ENCODE assay signal across 14 cellular contexts in the genomic region with DNA sequence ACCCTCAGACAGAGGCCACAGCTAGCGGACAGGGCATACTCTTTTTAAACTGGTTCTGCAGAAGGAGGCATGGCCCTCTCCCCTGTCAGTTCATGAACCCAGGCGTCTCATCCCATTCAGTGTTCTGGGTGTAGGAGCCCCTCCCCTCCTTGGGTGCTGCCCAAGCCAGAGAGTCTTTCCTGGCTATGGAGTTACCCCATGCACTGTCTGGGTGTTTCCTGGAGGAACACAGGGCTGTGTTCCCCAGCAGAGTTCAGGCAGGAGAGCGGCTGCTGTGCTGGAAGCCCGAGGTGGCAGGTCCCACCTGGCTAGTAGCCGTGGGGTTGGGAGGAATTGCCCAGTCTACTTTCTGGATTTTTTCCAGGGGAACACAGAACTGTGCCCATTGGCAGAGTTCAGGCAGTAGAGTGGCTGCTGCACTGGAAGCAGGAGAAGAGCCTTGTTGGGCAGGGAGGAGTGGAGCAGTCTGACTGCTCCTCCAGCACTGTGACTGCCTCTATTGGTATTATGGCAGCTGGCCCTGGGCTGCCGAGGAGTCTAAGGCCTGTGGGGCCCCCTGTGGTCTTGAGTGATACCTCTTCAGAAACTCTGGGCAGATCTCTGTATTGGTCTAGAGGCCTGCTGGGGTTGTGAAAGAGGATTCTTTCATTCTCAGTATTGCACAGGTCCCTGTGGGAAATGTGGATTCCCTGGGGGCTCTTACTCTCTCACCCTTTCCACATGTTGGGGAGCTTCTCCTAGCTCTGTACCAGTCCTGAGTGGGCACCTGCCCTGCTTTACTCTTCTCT.
A peak's percentile ranks its signal among the peaks of the same experiment; 100 is the strongest.
DNase-seq lines count a peak whose midpoint lies in the region; ATAC-seq and TF ChIP-seq lines count a peak whose summit lies in the region.
"Had no signal": no experiment of that assay in that cellular context is flagged by ENCODE, and none has a peak within 500 bp of the region (broad histone marks: within the 10 kb centered on the region; RNA-seq: fewer than 3 reads in every experiment).

No MANE protein-coding gene starts in this region.

- DNase-seq in GM12864 (ENCODE audit: low read depth) (no peak), UCSD-AML1 (lab: John Stamatoyannopoulos, UW; ENCODE audit: unreplicated experiment) (peak; percentile 1), inferior parietal cortex (ENCODE audit: extremely low spot score) (no peak), GM03348 (ENCODE audit: low spot score) (no peak)
- no peak for DNase-seq in activated CD4-positive, alpha-beta memory T cell treated with anti-CD3 and anti-CD28 coated beads, Interleukin-2, amount 10 ng/mL, durations not matched to agents 7 days and 5 days
- no peak for DNase-seq in stimulated activated naive CD8-positive, alpha-beta T cell treated with anti-CD3 and anti-CD28 coated beads, Interleukin-15, amount 100 ng/mL, for 72 hours
- DNase-seq: BE2C, GDM1, naive B cell, NCI-H2171, RPMI8226 had no signal

- no peak overlapping the region for H3K4me3 ChIP-seq in GM12864 (ENCODE audit: low read depth, low read length)

- ATAC-seq in GM19452 (IDR thresholded peaks at IDR 0.05; ENCODE audit: unreplicated experiment) (peak; percentile 67), HG03025 (IDR thresholded peaks at IDR 0.05; ENCODE audit: low FRiP score, unreplicated experiment) (peak; percentile 99)
- ATAC-seq in stimulated activated naive CD8-positive, alpha-beta T cell treated with anti-CD3 and anti-CD28 coated beads, Interleukin-15, amount 100 ng/mL, for 72 hours: no peak
- ATAC-seq: activated T-helper 17 cell treated with anti-CD3 and anti-CD28 coated beads, Interleukin-2, amount 50 U/mL, for 72 hours had no signal

- H3K4me1 Mint-ChIP-seq in activated CD4-positive, alpha-beta memory T cell treated with anti-CD3 and anti-CD28 coated beads, Interleukin-2, amount 10 ng/mL, durations not matched to agents 7 days and 5 days: no peaks in the 10 kb centered on the region
- H3K4me1 Mint-ChIP-seq in stimulated activated naive CD8-positive, alpha-beta T cell treated with anti-CD3 and anti-CD28 coated beads, Interleukin-15, amount 100 ng/mL, for 72 hours: no peaks in the 10 kb centered on the region
- H3K4me1 Mint-ChIP-seq: activated T-helper 17 cell treated with anti-CD3 and anti-CD28 coated beads, Interleukin-2, amount 50 U/mL, for 72 hours; naive B cell had no signal

- H3K27ac Mint-ChIP-seq in activated CD4-positive, alpha-beta memory T cell treated with anti-CD3 and anti-CD28 coated beads, Interleukin-2, amount 10 ng/mL, durations not matched to agents 7 days and 5 days: no peak overlapping the region
- no peak overlapping the region for H3K27ac Mint-ChIP-seq in stimulated activated naive CD8-positive, alpha-beta T cell treated with anti-CD3 and anti-CD28 coated beads, Interleukin-15, amount 100 ng/mL, for 72 hours
- H3K27ac Mint-ChIP-seq: activated T-helper 17 cell treated with anti-CD3 and anti-CD28 coated beads, Interleukin-2, amount 50 U/mL, for 72 hours; naive B cell had no signal

- POLR2A ChIA-PET in activated CD4-positive, alpha-beta memory T cell treated with anti-CD3 and anti-CD28 coated beads, Interleukin-2, amount 10 ng/mL, durations not matched to agents 7 days and 5 days (lab: Charles Lee): no interaction called here

- no peaks in the 10 kb centered on the region for H3K27me3 Mint-ChIP-seq in activated CD4-positive, alpha-beta memory T cell treated with anti-CD3 and anti-CD28 coated beads, Interleukin-2, amount 10 ng/mL, durations not matched to agents 7 days and 5 days
- H3K27me3 Mint-ChIP-seq in stimulated activated naive CD8-positive, alpha-beta T cell treated with anti-CD3 and anti-CD28 coated beads, Interleukin-15, amount 100 ng/mL, for 72 hours: no peaks in the 10 kb centered on the region
- H3K27me3 Mint-ChIP-seq: activated T-helper 17 cell treated with anti-CD3 and anti-CD28 coated beads, Interleukin-2, amount 50 U/mL, for 72 hours; naive B cell had no signal

- H3K4me3 Mint-ChIP-seq in activated CD4-positive, alpha-beta memory T cell treated with anti-CD3 and anti-CD28 coated beads, Interleukin-2, amount 10 ng/mL, durations not matched to agents 7 days and 5 days: no peak overlapping the region
- no peak overlapping the region for H3K4me3 Mint-ChIP-seq in stimulated activated naive CD8-positive, alpha-beta T cell treated with anti-CD3 and anti-CD28 coated beads, Interleukin-15, amount 100 ng/mL, for 72 hours
- H3K4me3 Mint-ChIP-seq: activated T-helper 17 cell treated with anti-CD3 and anti-CD28 coated beads, Interleukin-2, amount 50 U/mL, for 72 hours; naive B cell had no signal

- CTCF ChIA-PET in activated CD4-positive, alpha-beta memory T cell treated with anti-CD3 and anti-CD28 coated beads, Interleukin-2, amount 10 ng/mL, durations not matched to agents 7 days and 5 days (lab: Charles Lee): no interaction called here

- peaks cover 3% of the 10 kb centered on the region for H3K9me3 Mint-ChIP-seq in activated CD4-positive, alpha-beta memory T cell treated with anti-CD3 and anti-CD28 coated beads, Interleukin-2, amount 10 ng/mL, durations not matched to agents 7 days and 5 days
- peaks cover 0 to 4% of the 10 kb centered on the region in 2 donors for H3K9me3 Mint-ChIP-seq in stimulated activated naive CD8-positive, alpha-beta T cell treated with anti-CD3 and anti-CD28 coated beads, Interleukin-15, amount 100 ng/mL, for 72 hours

- peak; percentile 5 for TF ChIP-seq CTCF in GM12864 (IDR thresholded peaks at IDR 0.05; ENCODE audit: low read depth, low read length, missing control alignments)

- no peaks in the 10 kb centered on the region for H3K36me3 Mint-ChIP-seq in activated CD4-positive, alpha-beta memory T cell treated with anti-CD3 and anti-CD28 coated beads, Interleukin-2, amount 10 ng/mL, durations not matched to agents 7 days and 5 days (ENCODE audit: low read depth)
- H3K36me3 Mint-ChIP-seq: naive B cell had no signal
